ENCODE assay signal across 1 cellular context in genomic region chr3:112013058-112013783, GRCh38.
TF ChIP-seq lines count a peak whose summit lies in the region.

No MANE protein-coding gene starts in this region.

TF ChIP-seq in HepG2, 621 proteins besides CTCF, POLR2A, EP300 and RAD21 (continued from another document and continues in another):
- no peak for TF ChIP-seq ZNF318 (CRISPR knock-in tag; IDR thresholded peaks at IDR 0.05)
- TF ChIP-seq EHMT2 (IDR thresholded peaks at IDR 0.05; ENCODE audit: borderline replicate concordance, low read depth, low read length): no peak
- TF ChIP-seq NFRKB (IDR thresholded peaks at IDR 0.05): no peak
- 0 out of 2 replicates have a peak, but pooled peaks have one; percentile 11 for TF ChIP-seq NR2F6 (IDR thresholded peaks at IDR 0.05)
- TF ChIP-seq NR2F6 (CRISPR knock-in tag; IDR thresholded peaks at IDR 0.05): no peak
- TF ChIP-seq FOXA1 (IDR thresholded peaks at IDR 0.05): no peak
- TF ChIP-seq FOXA1 (CRISPR knock-in tag; IDR thresholded peaks at IDR 0.05): no peak
- TF ChIP-seq HMG20B (CRISPR knock-in tag; conservative IDR thresholded peaks at IDR 0.05): no peak
- no peak for TF ChIP-seq ELK4 (CRISPR knock-in tag; IDR thresholded peaks at IDR 0.05; ENCODE audit: borderline replicate concordance)
- peak; percentile 62 for TF ChIP-seq TEAD3 (CRISPR knock-in tag; optimal IDR thresholded peaks at IDR 0.05; ENCODE audit: borderline replicate concordance)
- no peak for TF ChIP-seq SKI (IDR thresholded peaks at IDR 0.05; ENCODE audit: partially characterized antibody)
- TF ChIP-seq SAP130 (CRISPR knock-in tag; IDR thresholded peaks at IDR 0.05; ENCODE audit: low read depth): peak; percentile 18; the same call in 1 of the 2 replicates
- no peak for TF ChIP-seq CHD4 (IDR thresholded peaks at IDR 0.05; ENCODE audit: borderline replicate concordance, low read length)
- TF ChIP-seq, protein P1, sequence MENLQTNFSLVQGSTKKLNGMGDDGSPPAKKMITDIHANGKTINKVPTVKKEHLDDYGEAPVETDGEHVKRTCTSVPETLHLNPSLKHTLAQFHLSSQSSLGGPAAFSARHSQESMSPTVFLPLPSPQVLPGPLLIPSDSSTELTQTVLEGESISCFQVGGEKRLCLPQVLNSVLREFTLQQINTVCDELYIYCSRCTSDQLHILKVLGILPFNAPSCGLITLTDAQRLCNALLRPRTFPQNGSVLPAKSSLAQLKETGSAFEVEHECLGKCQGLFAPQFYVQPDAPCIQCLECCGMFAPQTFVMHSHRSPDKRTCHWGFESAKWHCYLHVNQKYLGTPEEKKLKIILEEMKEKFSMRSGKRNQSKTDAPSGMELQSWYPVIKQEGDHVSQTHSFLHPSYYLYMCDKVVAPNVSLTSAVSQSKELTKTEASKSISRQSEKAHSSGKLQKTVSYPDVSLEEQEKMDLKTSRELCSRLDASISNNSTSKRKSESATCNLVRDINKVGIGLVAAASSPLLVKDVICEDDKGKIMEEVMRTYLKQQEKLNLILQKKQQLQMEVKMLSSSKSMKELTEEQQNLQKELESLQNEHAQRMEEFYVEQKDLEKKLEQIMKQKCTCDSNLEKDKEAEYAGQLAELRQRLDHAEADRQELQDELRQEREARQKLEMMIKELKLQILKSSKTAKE (CRISPR knock-in tag; IDR thresholded peaks at IDR 0.05; ENCODE audit: borderline replicate concordance): no peak
- no peak for TF ChIP-seq ZNF367 (CRISPR knock-in tag; IDR thresholded peaks at IDR 0.05; ENCODE audit: borderline replicate concordance)
- TF ChIP-seq, protein P2, sequence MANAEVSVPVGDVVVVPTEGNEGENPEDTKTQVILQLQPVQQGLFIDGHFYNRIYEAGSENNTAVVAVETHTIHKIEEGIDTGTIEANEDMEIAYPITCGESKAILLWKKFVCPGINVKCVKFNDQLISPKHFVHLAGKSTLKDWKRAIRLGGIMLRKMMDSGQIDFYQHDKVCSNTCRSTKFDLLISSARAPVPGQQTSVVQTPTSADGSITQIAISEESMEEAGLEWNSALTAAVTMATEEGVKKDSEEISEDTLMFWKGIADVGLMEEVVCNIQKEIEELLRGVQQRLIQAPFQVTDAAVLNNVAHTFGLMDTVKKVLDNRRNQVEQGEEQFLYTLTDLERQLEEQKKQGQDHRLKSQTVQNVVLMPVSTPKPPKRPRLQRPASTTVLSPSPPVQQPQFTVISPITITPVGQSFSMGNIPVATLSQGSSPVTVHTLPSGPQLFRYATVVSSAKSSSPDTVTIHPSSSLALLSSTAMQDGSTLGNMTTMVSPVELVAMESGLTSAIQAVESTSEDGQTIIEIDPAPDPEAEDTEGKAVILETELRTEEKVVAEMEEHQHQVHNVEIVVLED (CRISPR knock-in tag; IDR thresholded peaks at IDR 0.05; ENCODE audit: borderline replicate concordance): no peak
- TF ChIP-seq TBX2 (CRISPR knock-in tag; IDR thresholded peaks at IDR 0.05; ENCODE audit: borderline replicate concordance): no peak
- no peak for TF ChIP-seq ZNF432 (CRISPR knock-in tag; IDR thresholded peaks at IDR 0.05; ENCODE audit: borderline replicate concordance)
- no peak for TF ChIP-seq HBP1 (CRISPR knock-in tag; IDR thresholded peaks at IDR 0.05; ENCODE audit: low read depth)
- TF ChIP-seq CCDC6 (CRISPR knock-in tag; IDR thresholded peaks at IDR 0.05): no peak
- no peak for TF ChIP-seq ZNF225 (CRISPR knock-in tag; IDR thresholded peaks at IDR 0.05)
- TF ChIP-seq ZNF136 (CRISPR knock-in tag; IDR thresholded peaks at IDR 0.05; ENCODE audit: low read depth): no peak
- TF ChIP-seq PAWR (CRISPR knock-in tag; IDR thresholded peaks at IDR 0.05; ENCODE audit: borderline replicate concordance): no peak
- TF ChIP-seq NKX3-1 (CRISPR knock-in tag; IDR thresholded peaks at IDR 0.05): no peak
- no peak for TF ChIP-seq BATF2 (CRISPR knock-in tag; IDR thresholded peaks at IDR 0.05)
- TF ChIP-seq ZNF33A (CRISPR knock-in tag; IDR thresholded peaks at IDR 0.05; ENCODE audit: borderline replicate concordance): no peak
- no peak for TF ChIP-seq SMAD9 (CRISPR knock-in tag; IDR thresholded peaks at IDR 0.05)
- TF ChIP-seq ZNF205 (CRISPR knock-in tag; IDR thresholded peaks at IDR 0.05): 0 out of 2 replicates have a peak, but pooled peaks have one; percentile 18
- no peak for TF ChIP-seq PBX2 (CRISPR knock-in tag; IDR thresholded peaks at IDR 0.05)
- no peak for TF ChIP-seq TFDP2 (CRISPR knock-in tag; IDR thresholded peaks at IDR 0.05)
- TF ChIP-seq, protein P3, sequence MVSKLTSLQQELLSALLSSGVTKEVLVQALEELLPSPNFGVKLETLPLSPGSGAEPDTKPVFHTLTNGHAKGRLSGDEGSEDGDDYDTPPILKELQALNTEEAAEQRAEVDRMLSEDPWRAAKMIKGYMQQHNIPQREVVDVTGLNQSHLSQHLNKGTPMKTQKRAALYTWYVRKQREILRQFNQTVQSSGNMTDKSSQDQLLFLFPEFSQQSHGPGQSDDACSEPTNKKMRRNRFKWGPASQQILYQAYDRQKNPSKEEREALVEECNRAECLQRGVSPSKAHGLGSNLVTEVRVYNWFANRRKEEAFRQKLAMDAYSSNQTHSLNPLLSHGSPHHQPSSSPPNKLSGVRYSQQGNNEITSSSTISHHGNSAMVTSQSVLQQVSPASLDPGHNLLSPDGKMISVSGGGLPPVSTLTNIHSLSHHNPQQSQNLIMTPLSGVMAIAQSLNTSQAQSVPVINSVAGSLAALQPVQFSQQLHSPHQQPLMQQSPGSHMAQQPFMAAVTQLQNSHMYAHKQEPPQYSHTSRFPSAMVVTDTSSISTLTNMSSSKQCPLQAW (CRISPR knock-in tag; IDR thresholded peaks at IDR 0.05): no peak
- no peak for TF ChIP-seq ZNF282 (IDR thresholded peaks at IDR 0.05; ENCODE audit: partially characterized antibody)
- TF ChIP-seq ZSCAN21 (CRISPR knock-in tag; IDR thresholded peaks at IDR 0.05; ENCODE audit: borderline replicate concordance): no peak
- no peak for TF ChIP-seq ZSCAN22 (CRISPR knock-in tag; IDR thresholded peaks at IDR 0.05)
- 0 out of 2 replicates have a peak, but pooled peaks have one; percentile 22 for TF ChIP-seq MIXL1 (CRISPR knock-in tag; IDR thresholded peaks at IDR 0.05)
- no peak for TF ChIP-seq ZBTB42 (CRISPR knock-in tag; IDR thresholded peaks at IDR 0.05)
- no peak for TF ChIP-seq ZNF20 (CRISPR knock-in tag; IDR thresholded peaks at IDR 0.05)
- TF ChIP-seq, protein P4, sequence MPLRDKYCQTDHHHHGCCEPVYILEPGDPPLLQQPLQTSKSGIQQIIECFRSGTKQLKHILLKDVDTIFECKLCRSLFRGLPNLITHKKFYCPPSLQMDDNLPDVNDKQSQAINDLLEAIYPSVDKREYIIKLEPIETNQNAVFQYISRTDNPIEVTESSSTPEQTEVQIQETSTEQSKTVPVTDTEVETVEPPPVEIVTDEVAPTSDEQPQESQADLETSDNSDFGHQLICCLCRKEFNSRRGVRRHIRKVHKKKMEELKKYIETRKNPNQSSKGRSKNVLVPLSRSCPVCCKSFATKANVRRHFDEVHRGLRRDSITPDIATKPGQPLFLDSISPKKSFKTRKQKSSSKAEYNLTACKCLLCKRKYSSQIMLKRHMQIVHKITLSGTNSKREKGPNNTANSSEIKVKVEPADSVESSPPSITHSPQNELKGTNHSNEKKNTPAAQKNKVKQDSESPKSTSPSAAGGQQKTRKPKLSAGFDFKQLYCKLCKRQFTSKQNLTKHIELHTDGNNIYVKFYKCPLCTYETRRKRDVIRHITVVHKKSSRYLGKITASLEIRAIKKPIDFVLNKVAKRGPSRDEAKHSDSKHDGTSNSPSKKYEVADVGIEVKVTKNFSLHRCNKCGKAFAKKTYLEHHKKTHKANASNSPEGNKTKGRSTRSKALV (CRISPR knock-in tag; IDR thresholded peaks at IDR 0.05): no peak
- TF ChIP-seq KLF9 (CRISPR knock-in tag; IDR thresholded peaks at IDR 0.05; ENCODE audit: low read depth): no peak
- TF ChIP-seq FOXJ3 (CRISPR knock-in tag; IDR thresholded peaks at IDR 0.05; ENCODE audit: borderline replicate concordance): no peak
- TF ChIP-seq ZNF329 (CRISPR knock-in tag; IDR thresholded peaks at IDR 0.05; ENCODE audit: low read depth): no peak
